Comparison of ENCODE assay signal across 1 cellular context in the genomic region with DNA sequence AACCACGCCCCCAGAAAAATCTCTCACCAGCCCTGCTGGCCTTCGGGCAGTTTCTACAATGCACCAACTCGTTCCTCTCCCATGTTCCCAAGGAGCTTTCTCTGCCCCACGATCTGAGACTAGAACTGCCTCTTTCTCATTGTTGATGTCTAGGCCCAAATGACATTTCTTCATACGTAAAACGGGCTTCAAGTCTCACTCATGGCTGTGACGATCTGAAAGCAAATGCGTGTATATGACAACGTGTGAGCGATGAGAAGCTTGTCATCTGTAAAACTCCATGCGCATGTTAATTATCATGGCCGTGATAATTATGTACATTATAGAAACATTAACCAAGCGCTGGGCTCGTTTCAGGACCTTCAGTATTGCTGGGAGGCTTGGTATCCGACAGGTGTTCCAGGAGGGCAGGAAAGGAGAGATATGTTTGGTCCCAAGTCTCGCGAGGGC.
TF ChIP-seq lines count a peak whose summit lies in the region.

No MANE protein-coding gene starts in this region.

TF ChIP-seq in GM12878, 131 proteins besides CTCF, POLR2A, EP300 and RAD21:
- TF ChIP-seq, protein P1, sequence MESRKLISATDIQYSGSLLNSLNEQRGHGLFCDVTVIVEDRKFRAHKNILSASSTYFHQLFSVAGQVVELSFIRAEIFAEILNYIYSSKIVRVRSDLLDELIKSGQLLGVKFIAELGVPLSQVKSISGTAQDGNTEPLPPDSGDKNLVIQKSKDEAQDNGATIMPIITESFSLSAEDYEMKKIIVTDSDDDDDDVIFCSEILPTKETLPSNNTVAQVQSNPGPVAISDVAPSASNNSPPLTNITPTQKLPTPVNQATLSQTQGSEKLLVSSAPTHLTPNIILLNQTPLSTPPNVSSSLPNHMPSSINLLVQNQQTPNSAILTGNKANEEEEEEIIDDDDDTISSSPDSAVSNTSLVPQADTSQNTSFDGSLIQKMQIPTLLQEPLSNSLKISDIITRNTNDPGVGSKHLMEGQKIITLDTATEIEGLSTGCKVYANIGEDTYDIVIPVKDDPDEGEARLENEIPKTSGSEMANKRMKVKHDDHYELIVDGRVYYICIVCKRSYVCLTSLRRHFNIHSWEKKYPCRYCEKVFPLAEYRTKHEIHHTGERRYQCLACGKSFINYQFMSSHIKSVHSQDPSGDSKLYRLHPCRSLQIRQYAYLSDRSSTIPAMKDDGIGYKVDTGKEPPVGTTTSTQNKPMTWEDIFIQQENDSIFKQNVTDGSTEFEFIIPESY (IDR thresholded peaks at IDR 0.05): no peak
- TF ChIP-seq NFXL1 (IDR thresholded peaks at IDR 0.05; ENCODE audit: borderline replicate concordance): no peak
- TF ChIP-seq CEBPB (IDR thresholded peaks at IDR 0.05; ENCODE audit: borderline replicate concordance in 1 of 2, low read depth in 2 of 2, low read length in 2 of 2): no peak
- no peak for TF ChIP-seq FOS (IDR thresholded peaks at IDR 0.05; ENCODE audit: borderline replicate concordance, extremely low read depth, insufficient read length)
- no peak for TF ChIP-seq RELA (IDR thresholded peaks at IDR 0.05; ENCODE audit: borderline replicate concordance, partially characterized antibody)
- TF ChIP-seq, protein P2, sequence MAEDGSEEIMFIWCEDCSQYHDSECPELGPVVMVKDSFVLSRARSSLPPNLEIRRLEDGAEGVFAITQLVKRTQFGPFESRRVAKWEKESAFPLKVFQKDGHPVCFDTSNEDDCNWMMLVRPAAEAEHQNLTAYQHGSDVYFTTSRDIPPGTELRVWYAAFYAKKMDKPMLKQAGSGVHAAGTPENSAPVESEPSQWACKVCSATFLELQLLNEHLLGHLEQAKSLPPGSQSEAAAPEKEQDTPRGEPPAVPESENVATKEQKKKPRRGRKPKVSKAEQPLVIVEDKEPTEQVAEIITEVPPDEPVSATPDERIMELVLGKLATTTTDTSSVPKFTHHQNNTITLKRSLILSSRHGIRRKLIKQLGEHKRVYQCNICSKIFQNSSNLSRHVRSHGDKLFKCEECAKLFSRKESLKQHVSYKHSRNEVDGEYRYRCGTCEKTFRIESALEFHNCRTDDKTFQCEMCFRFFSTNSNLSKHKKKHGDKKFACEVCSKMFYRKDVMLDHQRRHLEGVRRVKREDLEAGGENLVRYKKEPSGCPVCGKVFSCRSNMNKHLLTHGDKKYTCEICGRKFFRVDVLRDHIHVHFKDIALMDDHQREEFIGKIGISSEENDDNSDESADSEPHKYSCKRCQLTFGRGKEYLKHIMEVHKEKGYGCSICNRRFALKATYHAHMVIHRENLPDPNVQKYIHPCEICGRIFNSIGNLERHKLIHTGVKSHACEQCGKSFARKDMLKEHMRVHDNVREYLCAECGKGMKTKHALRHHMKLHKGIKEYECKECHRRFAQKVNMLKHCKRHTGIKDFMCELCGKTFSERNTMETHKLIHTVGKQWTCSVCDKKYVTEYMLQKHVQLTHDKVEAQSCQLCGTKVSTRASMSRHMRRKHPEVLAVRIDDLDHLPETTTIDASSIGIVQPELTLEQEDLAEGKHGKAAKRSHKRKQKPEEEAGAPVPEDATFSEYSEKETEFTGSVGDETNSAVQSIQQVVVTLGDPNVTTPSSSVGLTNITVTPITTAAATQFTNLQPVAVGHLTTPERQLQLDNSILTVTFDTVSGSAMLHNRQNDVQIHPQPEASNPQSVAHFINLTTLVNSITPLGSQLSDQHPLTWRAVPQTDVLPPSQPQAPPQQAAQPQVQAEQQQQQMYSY (CRISPR knock-in tag; IDR thresholded peaks at IDR 0.05): no peak
- no peak for TF ChIP-seq MTA2 (IDR thresholded peaks at IDR 0.05; ENCODE audit: low read depth)
- TF ChIP-seq RAD51 (IDR thresholded peaks at IDR 0.05): no peak
- TF ChIP-seq SUPT20H (IDR thresholded peaks at IDR 0.05; ENCODE audit: borderline replicate concordance, control insufficient read depth, low read depth, low read length): no peak
- TF ChIP-seq CHD1 (IDR thresholded peaks at IDR 0.05; ENCODE audit: low read depth, low read length): no peak
- TF ChIP-seq CHD4 (IDR thresholded peaks at IDR 0.05): no peak
- no peak for TF ChIP-seq SMAD1 (IDR thresholded peaks at IDR 0.05; ENCODE audit: low read depth, partially characterized antibody)
- no peak for TF ChIP-seq SREBF2 (IDR thresholded peaks at IDR 0.05; ENCODE audit: low read length)
- no peak for TF ChIP-seq YY1 (IDR thresholded peaks at IDR 0.05; ENCODE audit: low read depth, low read length)
- no peak for TF ChIP-seq SREBF1 (IDR thresholded peaks at IDR 0.05; ENCODE audit: low read length)
- no peak for TF ChIP-seq EZH2 (IDR thresholded peaks at IDR 0.05; ENCODE audit: borderline replicate concordance, control insufficient read depth, low read depth, low read length)
- TF ChIP-seq POLR2AphosphoS5 (IDR thresholded peaks at IDR 0.05; ENCODE audit: low read length): no peak
